12 cellular contexts compared by ENCODE assay signal in genomic region chr4:87068591-87069021, GRCh38.
A peak's percentile ranks its signal among the peaks of the same experiment; 100 is the strongest.
DNase-seq lines count a peak whose midpoint lies in the region; ATAC-seq and TF ChIP-seq lines count a peak whose summit lies in the region.
"Had no signal": no experiment of that assay in that cellular context is flagged by ENCODE, and none has a peak within 500 bp of the region (broad histone marks: within the 10 kb centered on the region; RNA-seq: fewer than 3 reads in every experiment).

No MANE protein-coding gene starts in this region.

- H2AK5ac ChIP-seq in trophoblast cell (ENCODE audit: low read length) = no peak overlapping the region

- no peaks in the 10 kb centered on the region for H3K9me3 Mint-ChIP-seq in activated CD8-positive, alpha-beta memory T cell treated with anti-CD3 and anti-CD28 coated beads, Interleukin-2, amount 10 ng/mL, durations not matched to agents 7 days and 5 days (ENCODE audit: low read depth)
- H3K9me3 Mint-ChIP-seq: IgD-negative memory B cell had no signal

- intact Hi-C loops in dorsolateral prefrontal cortex (cut with DNase I) = no loop called here

- H3K27ac Mint-ChIP-seq in activated CD8-positive, alpha-beta memory T cell treated with anti-CD3 and anti-CD28 coated beads, Interleukin-2, amount 10 ng/mL, durations not matched to agents 7 days and 5 days = no peak overlapping the region

- H3K18ac ChIP-seq in trophoblast cell (ENCODE audit: low read length) = no peak overlapping the region

- peaks cover 10% of the 10 kb centered on the region for H3K36me3 Mint-ChIP-seq in activated CD8-positive, alpha-beta memory T cell treated with anti-CD3 and anti-CD28 coated beads, Interleukin-2, amount 10 ng/mL, durations not matched to agents 7 days and 5 days

- H3K14ac ChIP-seq in trophoblast cell (ENCODE audit: low read length) = no peak overlapping the region

- ATAC-seq in activated CD8-positive, alpha-beta memory T cell treated with anti-CD3 and anti-CD28 coated beads, Interleukin-2, amount 10 ng/mL, durations not matched to agents 7 days and 5 days = no peak

- peak; percentile 21 for DNase-seq in GM12865 (ENCODE audit: low read depth)
- DNase-seq in NCI-H2196 (lab: John Stamatoyannopoulos, UW; ENCODE audit: unreplicated experiment) = peak; percentile 41
- peak in 3 of 10 donors; percentile 40 to 52 (median 49) for DNase-seq in dorsolateral prefrontal cortex
- DNase-seq in trophoblast cell = no peak
- no peak for DNase-seq in activated CD8-positive, alpha-beta memory T cell treated with anti-CD3 and anti-CD28 coated beads, Interleukin-2, amount 10 ng/mL, durations not matched to agents 7 days and 5 days
- no peak for DNase-seq in COLO829 (ENCODE audit: low spot score)
- DNase-seq in NCI-H226 = no peak
- no peak for DNase-seq in NOMO-1 (lab: John Stamatoyannopoulos, UW; ENCODE audit: unreplicated experiment in 2 of 2)
- DNase-seq: activated naive CD4-positive, alpha-beta T cell treated with anti-CD3 and anti-CD28 coated beads, Interleukin-2, amount 50 U/mL, for 16 hours; foreskin fibroblast; ovary had no signal

- H3K4me3 ChIP-seq in GM12865 (ENCODE audit: low read depth, low read length) (no peak overlapping the region), dorsolateral prefrontal cortex (peak overlapping the region in 16 of 59 donors; percentile 5 to 35 (median 16)), trophoblast cell (ENCODE audit: low read depth, low read length) (no peak overlapping the region)
- H3K4me3 ChIP-seq: ovary had no signal

- no peaks in the 10 kb centered on the region for H3K4me1 ChIP-seq in trophoblast cell (ENCODE audit: control insufficient read depth in 1 of 2, insufficient read depth in 2 of 2, low read length in 2 of 2)

- H3K9ac ChIP-seq in trophoblast cell (ENCODE audit: low read length) = no peak overlapping the region

- H3K27ac ChIP-seq in dorsolateral prefrontal cortex (peak overlapping the region in 44 of 59 donors; percentile 5 to 75 (median 51)), trophoblast cell (ENCODE audit: low read depth, low read length) (no peak overlapping the region)
- H3K27ac ChIP-seq: ovary had no signal

- H3K36me3 ChIP-seq in trophoblast cell (ENCODE audit: control insufficient read depth in 1 of 2, insufficient read depth in 2 of 2, low read length in 2 of 2) = peaks cover 0 to 3% of the 10 kb centered on the region in 2 experiments
- H3K36me3 ChIP-seq: ovary had no signal

- H3K4me2 ChIP-seq in trophoblast cell (ENCODE audit: low read length) = no peak overlapping the region

- H3K4ac ChIP-seq in trophoblast cell (ENCODE audit: low read depth, low read length) = no peak overlapping the region

- no peaks in the 10 kb centered on the region for H3K27me3 Mint-ChIP-seq in activated CD8-positive, alpha-beta memory T cell treated with anti-CD3 and anti-CD28 coated beads, Interleukin-2, amount 10 ng/mL, durations not matched to agents 7 days and 5 days
- H3K27me3 Mint-ChIP-seq: IgD-negative memory B cell had no signal

- no peak overlapping the region for H2BK5ac ChIP-seq in trophoblast cell (ENCODE audit: low read depth, low read length, poor library complexity)

- CTCF ChIA-PET in activated CD8-positive, alpha-beta memory T cell treated with anti-CD3 and anti-CD28 coated beads, Interleukin-2, amount 10 ng/mL, durations not matched to agents 7 days and 5 days (lab: Charles Lee) = interaction anchor here (1.5 kb wide), 1 partner anchor 25 kb away, joined by 4 read pairs; no protein-coding TSS in a partner anchor

- H3K4me3 Mint-ChIP-seq in activated CD8-positive, alpha-beta memory T cell treated with anti-CD3 and anti-CD28 coated beads, Interleukin-2, amount 10 ng/mL, durations not matched to agents 7 days and 5 days = no peak overlapping the region

- no peaks in the 10 kb centered on the region for H3K79me1 ChIP-seq in trophoblast cell (ENCODE audit: low read length)

- no peak overlapping the region for H2BK120ac ChIP-seq in trophoblast cell (ENCODE audit: insufficient read depth, low read length, poor library complexity)

- H4K12ac ChIP-seq in trophoblast cell (ENCODE audit: low read depth, low read length) = no peak overlapping the region

- no peaks in the 10 kb centered on the region for H3K79me2 ChIP-seq in trophoblast cell (ENCODE audit: control insufficient read depth, insufficient read depth, low read length, poor library complexity)

- H2AFZ ChIP-seq in trophoblast cell (ENCODE audit: insufficient read depth, low read length, poor library complexity) = no peak overlapping the region

- H3K27me3 ChIP-seq in dorsolateral prefrontal cortex (no peaks in the 10 kb centered on the region), trophoblast cell (ENCODE audit: insufficient read depth, low read length) (no peaks in the 10 kb centered on the region)
- H3K27me3 ChIP-seq: ovary had no signal

- H4K8ac ChIP-seq in trophoblast cell (ENCODE audit: low read depth, low read length) = no peak overlapping the region

- no peak overlapping the region for H2BK12ac ChIP-seq in trophoblast cell (ENCODE audit: low read length)

- no peak overlapping the region for H4K91ac ChIP-seq in trophoblast cell (ENCODE audit: low read depth, low read length)

- peaks cover 14% of the 10 kb centered on the region for H3K4me1 Mint-ChIP-seq in activated CD8-positive, alpha-beta memory T cell treated with anti-CD3 and anti-CD28 coated beads, Interleukin-2, amount 10 ng/mL, durations not matched to agents 7 days and 5 days

- no CpG with 5 or more reads among the region's 7 CpGs for WGBS in trophoblast cell (ENCODE audit: extremely low coverage, insufficient coverage, insufficient read length)

- no peaks in the 10 kb centered on the region for H3K9me3 ChIP-seq in trophoblast cell (ENCODE audit: insufficient read depth, low read depth, low read length)
- H3K9me3 ChIP-seq: ovary had no signal

- H3K23ac ChIP-seq in trophoblast cell (ENCODE audit: low read length) = peak overlapping the region; percentile 80

- TF ChIP-seq CTCF in GM12865 (IDR thresholded peaks at IDR 0.05; ENCODE audit: insufficient read depth, low read depth, low read length, missing control alignments) (no peak), dorsolateral prefrontal cortex (IDR thresholded peaks at IDR 0.05 in 54 of 56, conservative IDR thresholded peaks at IDR 0.05 in 2 of 56; ENCODE audit: low read depth in 1 of 56, partially characterized antibody in 56 of 56) (no peak)

Comparison
In these comparisons a context has a peak if more than half of its experiments do, and no peak if none do; other contexts are left out.
1. DNase-seq: peak in GM12865 (single experiment) and NCI-H2196 (single experiment); none in trophoblast cell (0 of 2), activated CD8-positive, alpha-beta memory T cell treated with anti-CD3 and anti-CD28 coated beads, Interleukin-2, amount 10 ng/mL, durations not matched to agents 7 days and 5 days (single experiment), COLO829 (single experiment), NCI-H226 (single experiment) and NOMO-1 (0 of 2).